ENCODE assay signal across 14 cellular contexts in genomic region chr12:27922591-27923139, GRCh38. TPM values are rescaled to one million over a fixed set of nuclear protein-coding genes. Genes with fewer than 3 reads are reported as not detected.
DNase-seq lines count a peak whose midpoint lies in the region; ATAC-seq, FAIRE-seq and TF ChIP-seq lines count a peak whose summit lies in the region.
"Had no signal": no experiment of that assay in that cellular context is flagged by ENCODE, and none has a peak within 500 bp of the region (broad histone marks: within the 10 kb centered on the region; RNA-seq: fewer than 3 reads in every experiment).

No MANE protein-coding gene starts in this region.

- H3K4me1 Mint-ChIP-seq in activated naive CD8-positive, alpha-beta T cell treated with anti-CD3 and anti-CD28 coated beads for 36 hours, result no peaks in the 10 kb centered on the region
- peaks cover 11% of the 10 kb centered on the region for H3K4me1 Mint-ChIP-seq in mesothelial cell of epicardium

- H3K36me3 Mint-ChIP-seq in activated naive CD8-positive, alpha-beta T cell treated with anti-CD3 and anti-CD28 coated beads for 36 hours, result no peaks in the 10 kb centered on the region
- H3K36me3 Mint-ChIP-seq in mesothelial cell of epicardium, result no peaks in the 10 kb centered on the region

- no peaks in the 10 kb centered on the region for H3K9me3 ChIP-seq in AG04450 (ENCODE audit: control insufficient read depth, insufficient read depth, low read length)
- H3K9me3 ChIP-seq: BLaER1, transverse colon had no signal

- TF ChIP-seq CTCF in AG04450 (IDR thresholded peaks at IDR 0.05; ENCODE audit: low read depth, low read length) (no peak), bronchial epithelial cell (IDR thresholded peaks at IDR 0.05; ENCODE audit: insufficient read depth, low read length, severe bottlenecking) (no peak), mesothelial cell of epicardium (IDR thresholded peaks at IDR 0.05; ENCODE audit: unreplicated experiment) (no peak)

- no peaks in the 10 kb centered on the region for H3K36me3 ChIP-seq in bronchial epithelial cell (ENCODE audit: control insufficient read depth, insufficient read depth, low read length)
- H3K36me3 ChIP-seq: BLaER1, transverse colon had no signal

- H3K4me3 ChIP-seq in AG04450 (ENCODE audit: low read depth, low read length) (no peak overlapping the region), bronchial epithelial cell (ENCODE audit: low read depth, low read length) (no peak overlapping the region)
- H3K4me3 ChIP-seq: BLaER1, dorsolateral prefrontal cortex, transverse colon had no signal

- DNase-seq in AG04450 (ENCODE audit: low read depth, low spot score) (no peak), LHCN-M2 (ENCODE audit: low read depth) (peak; percentile 13), bronchial epithelial cell (ENCODE audit: low read depth) (peak; percentile 94), left lobe of liver (ENCODE audit: low spot score) (peak; percentile 61), NCI-H526 treated with DMSO at 0.1 percent for 48 hours (lab: John Stamatoyannopoulos, UW) (no peak), mesothelial cell of epicardium (ENCODE audit: low spot score in 2 of 2, unreplicated experiment in 2 of 2) (no peak)
- DNase-seq in activated naive CD8-positive, alpha-beta T cell treated with anti-CD3 and anti-CD28 coated beads for 36 hours, result no peak
- DNase-seq in stimulated activated naive CD4-positive, alpha-beta T cell (lab: John Stamatoyannopoulos, UW), result no peak
- DNase-seq: NCI-H187, SHP77, transverse colon had no signal

- CTCF ChIA-PET in AG04450 (lab: Charles Lee), result interaction anchor here (2.7 kb wide), 1 partner anchor 18 kb away, joined by 6 read pairs; no protein-coding TSS in a partner anchor

- peak overlapping the region; percentile 31 for H3K27ac ChIP-seq in AG04450 (ENCODE audit: low read depth, low read length)
- H3K27ac ChIP-seq: BLaER1, dorsolateral prefrontal cortex, transverse colon had no signal

- no peak overlapping the region for H3K4me3 Mint-ChIP-seq in activated naive CD8-positive, alpha-beta T cell treated with anti-CD3 and anti-CD28 coated beads for 36 hours
- H3K4me3 Mint-ChIP-seq in mesothelial cell of epicardium, result no peak overlapping the region

- H3K27me3 ChIP-seq in AG04450 (ENCODE audit: control insufficient read depth, insufficient read depth, low read length), result no peaks in the 10 kb centered on the region
- H3K27me3 ChIP-seq in bronchial epithelial cell (ENCODE audit: control insufficient read depth, insufficient read depth, low read length), result no peaks in the 10 kb centered on the region
- H3K27me3 ChIP-seq: BLaER1, transverse colon had no signal

- POLR2A ChIA-PET in AG04450 (lab: Yijun Ruan, JAX), result no interaction called here

- H3K27ac Mint-ChIP-seq in activated naive CD8-positive, alpha-beta T cell treated with anti-CD3 and anti-CD28 coated beads for 36 hours, result no peak overlapping the region
- H3K27ac Mint-ChIP-seq in mesothelial cell of epicardium, result no peak overlapping the region

- peaks cover 23% of the 10 kb centered on the region for H3K27me3 Mint-ChIP-seq in activated naive CD8-positive, alpha-beta T cell treated with anti-CD3 and anti-CD28 coated beads for 36 hours
- H3K27me3 Mint-ChIP-seq in mesothelial cell of epicardium (ENCODE audit: low read depth), result no peaks in the 10 kb centered on the region

- H3K9me3 Mint-ChIP-seq in activated naive CD8-positive, alpha-beta T cell treated with anti-CD3 and anti-CD28 coated beads for 36 hours, result no peaks in the 10 kb centered on the region
- H3K9me3 Mint-ChIP-seq in mesothelial cell of epicardium, result no peaks in the 10 kb centered on the region

- ATAC-seq in left lobe of liver, result peak; percentile 95
- ATAC-seq: activated CD4-positive, CD25-positive, alpha-beta regulatory T cell treated with anti-CD3 and anti-CD28 coated beads, Interleukin-2, amount 50 U/mL, for 24 hours had no signal

- no peak for FAIRE-seq in bronchial epithelial cell (lab: Jason Lieb, UNC)

RNA-seq across cellular contexts. Expression of gene PTHLH, which starts 49.9 kb away (rescaled TPM):
- 1.5 and 1.9 TPM in 2 replicates for polyA plus RNA-seq in AG04450 (2011; rRNA removed)
- 0.55 and 1.3 TPM in 2 replicates for polyA minus RNA-seq in AG04450 (2011; rRNA and poly(A)+ RNA removed)
- total RNA-seq in LHCN-M2 (2014; rRNA removed) (0.51 and 0.63 TPM in 2 replicates), bronchial epithelial cell (47.4 and 82.1 TPM in 2 replicates), left lobe of liver (0.10 TPM), mesothelial cell of epicardium (5.6 to 6.9 TPM (median 6.5 TPM) in 3 replicates)
- 0.09 TPM for polyA plus RNA-seq in LHCN-M2 (2012)
- not detected for total RNA-seq in activated naive CD8-positive, alpha-beta T cell treated with anti-CD3 and anti-CD28 coated beads for 36 hours

Comparison
In these comparisons a context has a peak if more than half of its experiments do, and no peak if none do; other contexts are left out.
1. DNase-seq: peak in LHCN-M2 (single experiment), bronchial epithelial cell (single experiment) and left lobe of liver (single experiment); none in AG04450 (single experiment), activated naive CD8-positive, alpha-beta T cell treated with anti-CD3 and anti-CD28 coated beads for 36 hours (single experiment), NCI-H526 treated with DMSO at 0.1 percent for 48 hours (single experiment), mesothelial cell of epicardium (0 of 2) and stimulated activated naive CD4-positive, alpha-beta T cell (0 of 6).